9 cellular contexts compared by ENCODE assay signal in the genomic region with DNA sequence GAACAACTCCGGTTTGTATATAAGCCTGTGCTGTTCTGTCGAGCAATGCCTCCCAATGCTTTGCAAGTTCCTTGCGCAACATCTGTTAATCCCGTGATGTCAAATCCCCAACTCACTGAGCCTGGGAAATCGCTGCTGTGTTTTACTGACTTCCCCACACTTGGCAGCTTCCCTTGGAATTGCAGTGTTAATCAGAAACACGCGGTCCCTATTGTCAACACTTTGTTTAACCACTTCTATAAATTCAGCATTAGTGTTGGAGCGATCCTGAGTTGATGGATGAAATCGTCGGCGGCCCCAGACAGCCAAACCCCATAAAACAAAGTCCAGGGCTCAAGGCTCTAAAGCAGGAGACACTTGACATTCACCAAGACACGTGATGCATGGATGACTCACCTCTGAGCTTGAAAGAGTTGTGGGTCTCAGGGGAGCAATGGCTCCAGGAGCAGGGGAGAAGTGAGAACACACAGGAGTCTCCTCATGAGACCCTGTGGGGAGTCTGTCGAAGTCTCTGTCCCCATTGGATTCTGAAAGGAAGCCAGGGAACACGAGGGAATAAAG.
DNase-seq lines count a peak whose midpoint lies in the region; ATAC-seq and TF ChIP-seq lines count a peak whose summit lies in the region.
"Had no signal": no experiment of that assay in that cellular context is flagged by ENCODE, and none has a peak within 500 bp of the region (broad histone marks: within the 10 kb centered on the region; RNA-seq: fewer than 3 reads in every experiment).

No MANE protein-coding gene starts in this region.

- H3K4me1 ChIP-seq in SJCRH30 (peaks cover 20% of the 10 kb centered on the region), gastroesophageal sphincter (peaks cover 0 to 47% (median 15%) of the 10 kb centered on the region in 3 donors), sigmoid colon (peaks cover 0 to 47% (median 38%) of the 10 kb centered on the region in 4 donors)

- no peak for TF ChIP-seq CTCF in gastroesophageal sphincter (IDR thresholded peaks at IDR 0.05)
- TF ChIP-seq CTCF in sigmoid colon (IDR thresholded peaks at IDR 0.05), result no peak

- H3K27me3 ChIP-seq in SJCRH30 (no peaks in the 10 kb centered on the region), gastroesophageal sphincter (no peaks in the 10 kb centered on the region), sigmoid colon (no peaks in the 10 kb centered on the region)

- TF ChIP-seq POLR2A in gastroesophageal sphincter (IDR thresholded peaks at IDR 0.05), result no peak
- no peak for TF ChIP-seq POLR2A in sigmoid colon (IDR thresholded peaks at IDR 0.05)

- DNase-seq in ELR (ENCODE audit: low read depth), result peak; percentile 66
- DNase-seq in SJCRH30, result peak; percentile 56 to 73
- DNase-seq in sigmoid colon, result peak; percentile 97
- no peak for DNase-seq in stimulated activated CD4-positive, alpha-beta T cell treated with anti-CD3 and anti-CD28 coated beads, Interleukin-12 subunit alpha, Interleukin-12 subunit beta, amount 100 ng/mL, for 4 hours
- no peak for DNase-seq in DMS79 treated with DMSO at 0.1 percent for 48 hours (lab: John Stamatoyannopoulos, UW)

- ATAC-seq in gastroesophageal sphincter, result peak; percentile 86
- no peak for ATAC-seq in GM18861 (IDR thresholded peaks at IDR 0.05; ENCODE audit: unreplicated experiment)
- no peak for ATAC-seq in HG02981 (IDR thresholded peaks at IDR 0.05; ENCODE audit: unreplicated experiment)

- intact Hi-C loops in sigmoid colon (cut with DNase I), result loop anchor here (2.0 kb wide), 2 partner anchors 106 to 232 kb away; no protein-coding TSS in a partner anchor

- TF ChIP-seq EP300 in gastroesophageal sphincter (IDR thresholded peaks at IDR 0.05), result no peak
- peak; percentile 76 to 92 (median 86) for TF ChIP-seq EP300 in sigmoid colon (IDR thresholded peaks at IDR 0.05)

- H3K9me3 ChIP-seq in SJCRH30 (replicated peaks) (no peaks in the 10 kb centered on the region), gastroesophageal sphincter (peaks cover 0 to 9% (median 0%) of the 10 kb centered on the region in 3 donors), sigmoid colon (no peaks in the 10 kb centered on the region)
- H3K9me3 ChIP-seq: neutrophil had no signal

- H3K27ac ChIP-seq in SJCRH30, result no peak overlapping the region
- peak overlapping the region; percentile 60 to 83 (median 82) for H3K27ac ChIP-seq in gastroesophageal sphincter
- peak overlapping the region; percentile 69 to 80 (median 72) for H3K27ac ChIP-seq in sigmoid colon
- H3K27ac ChIP-seq: neutrophil had no signal

- no peak overlapping the region for H3K4me3 ChIP-seq in SJCRH30
- no peak overlapping the region for H3K4me3 ChIP-seq in gastroesophageal sphincter
- no peak overlapping the region for H3K4me3 ChIP-seq in sigmoid colon

- H3K36me3 ChIP-seq in SJCRH30, result no peaks in the 10 kb centered on the region
- H3K36me3 ChIP-seq in gastroesophageal sphincter, result no peaks in the 10 kb centered on the region
- H3K36me3 ChIP-seq in sigmoid colon, result no peaks in the 10 kb centered on the region
- H3K36me3 ChIP-seq: neutrophil had no signal

- 4 to 5% methylated on average over 4 to 9 of the region's 14 CpGs for WGBS in gastroesophageal sphincter (ENCODE audit: low coverage in 1 of 2), 2 donors
- WGBS in sigmoid colon, 2 donors, result 8 to 9% methylated on average over 14 of the region's 14 CpGs

Comparison
In these comparisons a context has a peak if more than half of its experiments do, and no peak if none do; other contexts are left out.
1. DNase-seq: peak in ELR (single experiment), SJCRH30 (2 of 2) and sigmoid colon (single experiment); none in stimulated activated CD4-positive, alpha-beta T cell treated with anti-CD3 and anti-CD28 coated beads, Interleukin-12 subunit alpha, Interleukin-12 subunit beta, amount 100 ng/mL, for 4 hours (single experiment) and DMS79 treated with DMSO at 0.1 percent for 48 hours (single experiment).